ENCODE assay signal across 7 cellular contexts in genomic region chr7:40655426-40655825, GRCh38.
"Had no signal": no experiment of that assay in that cellular context is flagged by ENCODE, and none has a peak within 500 bp of the region (broad histone marks: within the 10 kb centered on the region; RNA-seq: fewer than 3 reads in every experiment).

No MANE protein-coding gene starts in this region.

- ATAC-seq: HepG2, K562 had no signal

- DNase-seq: IMR-90, KBM-7, KG1 had no signal

- H3K27ac ChIP-seq: HL-60, KMS-11 had no signal

- H3K4me3 ChIP-seq: K562 had no signal

- H3K4me2 ChIP-seq: KMS-11 had no signal

- H3K9ac ChIP-seq: KMS-11 had no signal
